In the genomic region with DNA sequence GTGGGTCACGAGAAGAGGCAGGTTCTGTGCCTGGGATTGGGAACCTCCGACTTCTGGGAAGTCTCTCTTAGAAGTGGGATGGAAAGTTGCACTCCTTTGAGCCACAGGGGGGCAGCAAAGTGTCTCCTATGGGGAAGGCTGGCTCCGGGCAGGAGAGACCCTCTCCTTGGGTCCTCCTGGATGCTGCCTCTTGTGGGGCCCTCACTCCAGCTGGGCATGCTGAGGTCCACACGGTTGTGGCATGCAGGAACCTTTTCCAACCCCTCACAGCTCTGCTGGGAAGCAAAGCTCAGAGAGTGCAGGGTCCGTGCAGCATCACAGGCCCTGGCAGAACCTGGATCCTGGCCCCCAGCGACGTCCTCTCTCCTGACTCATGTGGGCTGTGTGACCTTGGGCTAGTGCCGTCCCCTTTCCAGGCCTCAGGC, we compare ENCODE assay signal across 1 cellular context.
TF ChIP-seq lines count a peak whose summit lies in the region.

No MANE protein-coding gene starts in this region.

TF ChIP-seq in HepG2, 621 proteins besides CTCF, POLR2A, EP300 and RAD21 (continues in another document):
- no peak for TF ChIP-seq BCL3 (CRISPR knock-in tag; IDR thresholded peaks at IDR 0.05)
- no peak for TF ChIP-seq MAZ (IDR thresholded peaks at IDR 0.05; ENCODE audit: borderline replicate concordance, low read depth, low read length)
- no peak for TF ChIP-seq MAZ (CRISPR knock-in tag; IDR thresholded peaks at IDR 0.05; ENCODE audit: low read depth)
- 0 out of 2 replicates have a peak, but pooled peaks have one; percentile 22 for TF ChIP-seq PITX1 (CRISPR knock-in tag; IDR thresholded peaks at IDR 0.05)
- TF ChIP-seq ZBTB7B (CRISPR knock-in tag; IDR thresholded peaks at IDR 0.05): 0 out of 2 replicates have a peak, but pooled peaks have one; percentile 26
- no peak for TF ChIP-seq ATF2 (CRISPR knock-in tag; IDR thresholded peaks at IDR 0.05)
- no peak for TF ChIP-seq ZNF326 (CRISPR knock-in tag; IDR thresholded peaks at IDR 0.05; ENCODE audit: borderline replicate concordance)
- no peak for TF ChIP-seq TCF12 (IDR thresholded peaks at IDR 0.05)
- TF ChIP-seq TCF12 (CRISPR knock-in tag; IDR thresholded peaks at IDR 0.05): no peak
- TF ChIP-seq HMG20B (CRISPR knock-in tag; conservative IDR thresholded peaks at IDR 0.05): no peak
- TF ChIP-seq, protein P1, sequence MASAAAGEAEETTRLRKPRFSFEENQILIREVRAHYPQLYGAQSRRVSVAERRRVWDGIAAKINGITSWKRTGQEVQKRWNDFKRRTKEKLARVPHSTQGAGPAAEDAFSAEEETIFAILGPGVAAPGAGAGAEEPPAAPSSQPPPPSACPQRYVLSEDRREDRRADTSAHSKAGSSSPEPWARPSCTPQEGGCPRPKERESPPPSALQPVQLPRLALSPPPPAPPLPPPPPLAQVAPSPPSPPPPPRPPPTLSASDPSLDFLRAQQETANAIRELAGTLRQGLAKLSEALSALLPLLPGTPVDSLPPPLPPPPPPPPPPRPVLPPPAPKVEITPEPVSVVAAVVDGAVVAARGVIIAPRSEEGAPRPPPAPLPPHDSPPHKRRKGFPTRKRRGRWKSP (CRISPR knock-in tag; IDR thresholded peaks at IDR 0.05): no peak
- no peak for TF ChIP-seq ZKSCAN8 (CRISPR knock-in tag; IDR thresholded peaks at IDR 0.05; ENCODE audit: borderline replicate concordance)
- no peak for TF ChIP-seq ZSCAN29 (CRISPR knock-in tag; conservative IDR thresholded peaks at IDR 0.05)
- TF ChIP-seq EED (CRISPR knock-in tag; IDR thresholded peaks at IDR 0.05): 0 out of 2 replicates have a peak, but pooled peaks have one; percentile 20
- no peak for TF ChIP-seq MAFK (conservative IDR thresholded peaks at IDR 0.05 in 1 of 2, IDR thresholded peaks at IDR 0.05 in 1 of 2; ENCODE audit: low read length in 2 of 2)
- no peak for TF ChIP-seq ZMAT3 (CRISPR knock-in tag; conservative IDR thresholded peaks at IDR 0.05)
- TF ChIP-seq NRL (CRISPR knock-in tag; IDR thresholded peaks at IDR 0.05; ENCODE audit: borderline replicate concordance): 0 out of 2 replicates have a peak, but pooled peaks have one; percentile 28
- no peak for TF ChIP-seq ZBTB10 (CRISPR knock-in tag; IDR thresholded peaks at IDR 0.05; ENCODE audit: borderline replicate concordance)
- TF ChIP-seq STAT5B (CRISPR knock-in tag; IDR thresholded peaks at IDR 0.05): no peak
- no peak for TF ChIP-seq NAIF1 (CRISPR knock-in tag; IDR thresholded peaks at IDR 0.05; ENCODE audit: borderline replicate concordance)
- TF ChIP-seq ZBTB4 (CRISPR knock-in tag; IDR thresholded peaks at IDR 0.05; ENCODE audit: borderline replicate concordance): 0 out of 2 replicates have a peak, but pooled peaks have one; percentile 45
- TF ChIP-seq ZNF143 (CRISPR knock-in tag; IDR thresholded peaks at IDR 0.05): no peak
- TF ChIP-seq GATAD1 (CRISPR knock-in tag; IDR thresholded peaks at IDR 0.05): no peak
- TF ChIP-seq THAP11 (CRISPR knock-in tag; IDR thresholded peaks at IDR 0.05): no peak
- no peak for TF ChIP-seq DRAP1 (CRISPR knock-in tag; IDR thresholded peaks at IDR 0.05)
- no peak for TF ChIP-seq MIER2 (CRISPR knock-in tag; IDR thresholded peaks at IDR 0.05)
- TF ChIP-seq, protein P2, sequence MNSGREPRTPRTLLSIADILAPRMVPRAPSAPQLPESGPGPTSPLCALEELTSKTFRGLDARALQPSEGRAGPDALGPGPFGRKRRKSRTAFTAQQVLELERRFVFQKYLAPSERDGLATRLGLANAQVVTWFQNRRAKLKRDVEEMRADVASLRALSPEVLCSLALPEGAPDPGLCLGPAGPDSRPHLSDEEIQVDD (CRISPR knock-in tag; IDR thresholded peaks at IDR 0.05; ENCODE audit: borderline replicate concordance): no peak
- no peak for TF ChIP-seq CEBPB (IDR thresholded peaks at IDR 0.05; ENCODE audit: borderline replicate concordance, low read depth, low read length)
- no peak for TF ChIP-seq MEF2D (CRISPR knock-in tag; IDR thresholded peaks at IDR 0.05)
- no peak for TF ChIP-seq ZC3H13 (CRISPR knock-in tag; IDR thresholded peaks at IDR 0.05)
- TF ChIP-seq MYNN (CRISPR knock-in tag; IDR thresholded peaks at IDR 0.05; ENCODE audit: low read depth): no peak
- no peak for TF ChIP-seq RCOR2 (CRISPR knock-in tag; IDR thresholded peaks at IDR 0.05)
- no peak for TF ChIP-seq RFX1 (IDR thresholded peaks at IDR 0.05)
- TF ChIP-seq ZNF350 (CRISPR knock-in tag; IDR thresholded peaks at IDR 0.05; ENCODE audit: borderline replicate concordance, low read depth): 0 out of 2 replicates have a peak, but pooled peaks have one; percentile 33
- TF ChIP-seq TRIM24 (CRISPR knock-in tag; IDR thresholded peaks at IDR 0.05): no peak
- no peak for TF ChIP-seq FOXP1 (IDR thresholded peaks at IDR 0.05)
- TF ChIP-seq FOXP1 (CRISPR knock-in tag; IDR thresholded peaks at IDR 0.05): no peak
- no peak for TF ChIP-seq FOXA3 (CRISPR knock-in tag; IDR thresholded peaks at IDR 0.05)
- no peak for TF ChIP-seq SRSF9 (IDR thresholded peaks at IDR 0.05; ENCODE audit: borderline replicate concordance, insufficient read depth, low read depth, low read length, poor library complexity, severe bottlenecking)
- no peak for TF ChIP-seq MTA1 (CRISPR knock-in tag; IDR thresholded peaks at IDR 0.05; ENCODE audit: borderline replicate concordance)
- TF ChIP-seq XBP1 (CRISPR knock-in tag; IDR thresholded peaks at IDR 0.05): no peak
- TF ChIP-seq YEATS2 (CRISPR knock-in tag; IDR thresholded peaks at IDR 0.05; ENCODE audit: borderline replicate concordance): no peak
- no peak for TF ChIP-seq FOXK2 (IDR thresholded peaks at IDR 0.05)
- TF ChIP-seq HIVEP1 (CRISPR knock-in tag; IDR thresholded peaks at IDR 0.05): no peak
- TF ChIP-seq ZBTB20 (CRISPR knock-in tag; IDR thresholded peaks at IDR 0.05; ENCODE audit: borderline replicate concordance, low read depth): no peak
- TF ChIP-seq EEA1 (CRISPR knock-in tag; IDR thresholded peaks at IDR 0.05; ENCODE audit: borderline replicate concordance): no peak
- TF ChIP-seq ZNF564 (CRISPR knock-in tag; IDR thresholded peaks at IDR 0.05): no peak
- no peak for TF ChIP-seq CENPX (CRISPR knock-in tag; IDR thresholded peaks at IDR 0.05)
- no peak for TF ChIP-seq REXO4 (CRISPR knock-in tag; IDR thresholded peaks at IDR 0.05; ENCODE audit: borderline replicate concordance)
- no peak for TF ChIP-seq GPN1 (CRISPR knock-in tag; IDR thresholded peaks at IDR 0.05; ENCODE audit: borderline replicate concordance)
- no peak for TF ChIP-seq ZNF800 (CRISPR knock-in tag; IDR thresholded peaks at IDR 0.05)
- TF ChIP-seq NPAS2 (CRISPR knock-in tag; IDR thresholded peaks at IDR 0.05; ENCODE audit: borderline replicate concordance): no peak
- no peak for TF ChIP-seq ZNF446 (CRISPR knock-in tag; IDR thresholded peaks at IDR 0.05)
- TF ChIP-seq ZNF660 (CRISPR knock-in tag; IDR thresholded peaks at IDR 0.05; ENCODE audit: borderline replicate concordance, low read depth): no peak
- TF ChIP-seq ZBTB25 (CRISPR knock-in tag; IDR thresholded peaks at IDR 0.05): no peak
- TF ChIP-seq, protein P3, sequence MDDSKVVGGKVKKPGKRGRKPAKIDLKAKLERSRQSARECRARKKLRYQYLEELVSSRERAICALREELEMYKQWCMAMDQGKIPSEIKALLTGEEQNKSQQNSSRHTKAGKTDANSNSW (CRISPR knock-in tag; IDR thresholded peaks at IDR 0.05; ENCODE audit: borderline replicate concordance): no peak
- no peak for TF ChIP-seq ZNF225 (CRISPR knock-in tag; IDR thresholded peaks at IDR 0.05)
